ENCODE assay signal across 32 cellular contexts in the genomic region with DNA sequence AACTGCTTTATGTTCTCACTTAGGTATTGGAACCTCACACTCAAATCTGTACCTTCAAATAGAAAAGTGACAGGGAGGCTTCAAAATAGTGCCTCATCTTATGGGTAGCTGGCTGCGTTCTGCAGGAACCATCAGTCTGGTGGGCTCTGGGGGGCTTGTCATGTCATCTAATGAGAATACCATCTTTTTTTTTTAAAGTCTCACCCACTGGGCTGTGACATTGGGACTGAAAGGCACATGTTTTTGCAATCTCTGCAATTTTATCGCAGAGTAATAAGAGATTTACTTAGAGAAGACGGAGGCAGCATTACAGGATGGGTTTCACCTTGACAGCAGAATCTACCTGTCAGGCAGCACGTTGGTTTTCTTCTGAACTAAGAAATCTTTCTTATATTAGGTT. TPM values are rescaled to one million over a fixed set of nuclear protein-coding genes. Genes with fewer than 3 reads are reported as not detected.
DNase-seq lines count a peak whose midpoint lies in the region; ATAC-seq, FAIRE-seq and TF ChIP-seq lines count a peak whose summit lies in the region.
"Had no signal": no experiment of that assay in that cellular context is flagged by ENCODE, and none has a peak within 500 bp of the region (broad histone marks: within the 10 kb centered on the region; RNA-seq: fewer than 3 reads in every experiment).

No MANE protein-coding gene starts in this region.

- H3K9me3 ChIP-seq in HepG2 (ENCODE audit: low read length) (no peaks in the 10 kb centered on the region), right lobe of liver (no peaks in the 10 kb centered on the region), neural cell (ENCODE audit: low read length) (no peaks in the 10 kb centered on the region), spleen (no peaks in the 10 kb centered on the region)
- H3K9me3 ChIP-seq: BE2C, BLaER1 had no signal

- POLR2A ChIA-PET in HepG2 (lab: Yijun Ruan, JAX): no interaction called here
- POLR2A ChIA-PET in MCF 10A (lab: Yijun Ruan, JAX): no interaction called here

- TF ChIP-seq POLR2A in HepG2 (IDR thresholded peaks at IDR 0.05; ENCODE audit: insufficient read depth in 1 of 2, low read depth in 2 of 2, low read length in 2 of 2) (no peak), right lobe of liver (IDR thresholded peaks at IDR 0.05) (no peak), spleen (IDR thresholded peaks at IDR 0.05) (no peak)

- H2AFZ ChIP-seq in HepG2 (ENCODE audit: low read length) (no peak overlapping the region), neural cell (ENCODE audit: low read depth, low read length) (no peak overlapping the region)

- H4K20me1 ChIP-seq in HepG2 (ENCODE audit: insufficient read depth, low read length): no peaks in the 10 kb centered on the region
- H4K20me1 ChIP-seq in neural cell (ENCODE audit: insufficient read depth): no peaks in the 10 kb centered on the region
- H4K20me1 ChIP-seq: BLaER1 had no signal

- H3K27me3 ChIP-seq in HepG2 (ENCODE audit: control insufficient read depth in 1 of 2, insufficient read depth in 2 of 2, low read length in 2 of 2): peaks cover 0 to 5% of the 10 kb centered on the region in 2 experiments; a peak in 1 of 5 replicates
- H3K27me3 ChIP-seq in right lobe of liver: no peaks in the 10 kb centered on the region
- no peaks in the 10 kb centered on the region for H3K27me3 ChIP-seq in neural cell (ENCODE audit: insufficient read depth, low read depth, low read length)
- H3K27me3 ChIP-seq in spleen (replicated peaks in 1 of 7): no peaks in the 10 kb centered on the region
- H3K27me3 ChIP-seq: BLaER1 had no signal

- TF ChIP-seq CTCF in HepG2 (CRISPR knock-in tag; IDR thresholded peaks at IDR 0.05) (no peak), right lobe of liver (IDR thresholded peaks at IDR 0.05) (no peak), neural cell (IDR thresholded peaks at IDR 0.05; ENCODE audit: poor library complexity, severe bottlenecking) (no peak), spleen (IDR thresholded peaks at IDR 0.05 in 8 of 11, conservative IDR thresholded peaks at IDR 0.05 in 3 of 11) (no peak), MCF 10A (IDR thresholded peaks at IDR 0.05; ENCODE audit: unreplicated experiment) (no peak)

- H3K4me3 Mint-ChIP-seq in MCF 10A (ENCODE audit: unreplicated experiment): no peak overlapping the region
- H3K4me3 Mint-ChIP-seq: CD4-positive, alpha-beta memory T cell; CD4-positive, CD25-positive, alpha-beta regulatory T cell; CD8-positive, alpha-beta memory T cell had no signal

- CTCF ChIA-PET in HepG2 (lab: Yijun Ruan, JAX; ENCODE audit: low intra/inter-chr PET ratio, low total read pairs) (no interaction called here), MCF 10A (lab: Yijun Ruan, JAX) (interaction anchor here (0.7 to 1.0 kb wide), 2 partner anchors 49 to 155 kb away, joined by 4 to 5 read pairs; no protein-coding TSS in a partner anchor)

- TF ChIP-seq RAD21 in HepG2 (CRISPR knock-in tag; IDR thresholded peaks at IDR 0.05): no peak
- TF ChIP-seq RAD21 in neural cell (conservative IDR thresholded peaks at IDR 0.05): peak; percentile 28

- TF ChIP-seq EP300 in HepG2 (IDR thresholded peaks at IDR 0.05; ENCODE audit: low read depth in 2 of 2, low read length in 2 of 2): no peak
- TF ChIP-seq EP300 in HepG2 (CRISPR knock-in tag; IDR thresholded peaks at IDR 0.05; ENCODE audit: borderline replicate concordance): no peak
- peak; percentile 89 for TF ChIP-seq EP300 in neural cell (conservative IDR thresholded peaks at IDR 0.05; ENCODE audit: poor library complexity, severe bottlenecking)

- intact Hi-C loops in HepG2 (cut with micrococcal nuclease; ENCODE audit: unreplicated experiment) (no loop called here), right lobe of liver (cut with DNase I) (no loop called here), spleen (cut with DNase I; ENCODE audit: low total_unique reads) (no loop called here), MCF 10A (cut with micrococcal nuclease) (no loop called here)

- no peak overlapping the region for H3K9ac ChIP-seq in HepG2 (ENCODE audit: insufficient read depth, low read depth, low read length)
- H3K9ac ChIP-seq in neural cell (ENCODE audit: low read length): peak overlapping the region; percentile 62
- H3K9ac ChIP-seq: BLaER1 had no signal

- H3K36me3 ChIP-seq in HepG2 (replicated peaks in 1 of 2; ENCODE audit: control insufficient read depth in 1 of 2, insufficient read depth in 2 of 2, low read length in 2 of 2) (no peaks in the 10 kb centered on the region), right lobe of liver (no peaks in the 10 kb centered on the region), neural cell (ENCODE audit: insufficient read depth, low read length) (no peaks in the 10 kb centered on the region), spleen (no peaks in the 10 kb centered on the region)
- H3K36me3 ChIP-seq: BE2C, BLaER1 had no signal

- peaks cover 16% of the 10 kb centered on the region for H3F3A ChIP-seq in neural cell (ENCODE audit: insufficient read depth, low read length, poor library complexity, severe bottlenecking)

- no peaks in the 10 kb centered on the region for H3K9me2 ChIP-seq in neural cell (ENCODE audit: insufficient read depth, low read length)

- 22% methylated on average over 4 of the region's 4 CpGs for WGBS in HepG2 (ENCODE audit: low lambda C conversion rate)
- WGBS in right lobe of liver (ENCODE audit: insufficient coverage, low coverage, low lambda C conversion rate, missing lambda C conversion rate): 58% methylated on average over 4 of the region's 4 CpGs
- 79 to 94% (median 82%) methylated on average over 4 of the region's 4 CpGs for WGBS in spleen, 5 donors

- H3K4me2 ChIP-seq in HepG2 (ENCODE audit: low read depth, low read length): no peak overlapping the region
- H3K4me2 ChIP-seq in neural cell (ENCODE audit: low read length): peak overlapping the region; percentile 61
- H3K4me2 ChIP-seq: BLaER1 had no signal

- no peaks in the 10 kb centered on the region for H3K9me3 Mint-ChIP-seq in MCF 10A (ENCODE audit: unreplicated experiment)
- H3K9me3 Mint-ChIP-seq: CD14-positive monocyte; CD4-positive, alpha-beta memory T cell; CD4-positive, CD25-positive, alpha-beta regulatory T cell; CD8-positive, alpha-beta memory T cell had no signal

- in situ Hi-C loops in HepG2 (cut with HindIII; ENCODE audit: extremely low pct_ligation_motif_present, low pct_unique_long_range_greater_than_20kb): no loop called here

- no peaks in the 10 kb centered on the region for H3K36me3 Mint-ChIP-seq in MCF 10A (ENCODE audit: insufficient read depth, unreplicated experiment)
- H3K36me3 Mint-ChIP-seq: CD14-positive monocyte; CD4-positive, alpha-beta memory T cell; CD4-positive, CD25-positive, alpha-beta regulatory T cell; CD8-positive, alpha-beta memory T cell had no signal

- H3K4me3 ChIP-seq in HepG2 (replicated peaks in 1 of 3; ENCODE audit: insufficient read depth in 1 of 3, low read depth in 2 of 3, low read length in 3 of 3) (no peak overlapping the region), right lobe of liver (no peak overlapping the region), neural cell (ENCODE audit: low read length) (peak overlapping the region; percentile 46), spleen (no peak overlapping the region)
- H3K4me3 ChIP-seq: BLaER1, GM12878 had no signal

- H3K27ac ChIP-seq in HepG2 (ENCODE audit: extremely low read length, insufficient read depth, low read length) (no peak overlapping the region), right lobe of liver (no peak overlapping the region), neural cell (ENCODE audit: low read length) (peak overlapping the region; percentile 91), spleen (peak overlapping the region in 5 of 8 donors; percentile 26 to 85 (median 73))
- H3K27ac ChIP-seq: 22Rv1, BLaER1 had no signal

- H3K4me1 ChIP-seq in HepG2 (ENCODE audit: insufficient read depth, low read length): no peaks in the 10 kb centered on the region
- H3K4me1 ChIP-seq in right lobe of liver: no peaks in the 10 kb centered on the region
- H3K4me1 ChIP-seq in spleen: peaks cover 0 to 12% (median 0%) of the 10 kb centered on the region in 6 donors
- H3K4me1 ChIP-seq: BE2C, BLaER1 had no signal

- H3K79me2 ChIP-seq in HepG2 (ENCODE audit: insufficient read depth, low read length): no peaks in the 10 kb centered on the region
- H3K79me2 ChIP-seq in neural cell (replicated peaks; ENCODE audit: insufficient read depth, low read length): no peaks in the 10 kb centered on the region

- no peak for FAIRE-seq in HepG2 (lab: Jason Lieb, UNC)
- FAIRE-seq: GM12878, GM12892, GM18507, GM19239 had no signal

- no peaks in the 10 kb centered on the region for H3K27me3 Mint-ChIP-seq in MCF 10A (ENCODE audit: insufficient read depth, unreplicated experiment)

- no peak overlapping the region for H3K27ac Mint-ChIP-seq in MCF 10A (ENCODE audit: low read depth, unreplicated experiment)
- H3K27ac Mint-ChIP-seq: CD4-positive, alpha-beta memory T cell; CD4-positive, CD25-positive, alpha-beta regulatory T cell; CD8-positive, alpha-beta memory T cell had no signal

- BruUV-seq in HepG2 (replicated peaks; lab: Mats Ljungman, UMichigan) (no TSS peak), MCF 10A (replicated peaks; lab: Mats Ljungman, UMichigan) (no TSS peak)

- no peaks in the 10 kb centered on the region for H3K4me1 Mint-ChIP-seq in MCF 10A (ENCODE audit: insufficient read depth, unreplicated experiment)
- H3K4me1 Mint-ChIP-seq: CD4-positive, alpha-beta memory T cell; CD4-positive, CD25-positive, alpha-beta regulatory T cell; CD8-positive, alpha-beta memory T cell had no signal

- no peak for ATAC-seq in HepG2
- no peak for ATAC-seq in right lobe of liver
- ATAC-seq in GM18907 (IDR thresholded peaks at IDR 0.05; ENCODE audit: unreplicated experiment): no peak
- ATAC-seq: GM12878 had no signal

- DNase-seq in HepG2 (ENCODE audit: low spot score) (no peak), right lobe of liver (no peak), spleen (no peak), MCF 10A (ENCODE audit: unreplicated experiment) (no peak)
- DNase-seq: ACHN; BE2C; C1 segment of cervical spinal cord; CD4-positive, alpha-beta memory T cell; CD4-positive, CD25-positive, alpha-beta regulatory T cell; CD8-positive, alpha-beta memory T cell; COR-L47; DMS 273 treated with DMSO at 0.1 percent for 48 hours; DMS153; DMS53; DMS79; DND-41; EL; GDM1 had no signal

RNA-seq across cellular contexts. Expression of a gene that starts 28.4 kb away (rescaled TPM):
- total RNA-seq in HepG2 (2016; rRNA removed; fragmentation: Illumina TruSeq; extraction: Trizol) (not detected in 2 replicates), right lobe of liver (not detected), spleen (not detected), MCF 10A (2022) (not detected in 2 replicates)
- total RNA-seq in HepG2 (2016; cell fraction: cytosol; rRNA removed; fragmentation: Illumina TruSeq; extraction: Trizol; ENCODE audit: low read depth): not detected in 2 replicates
- not detected in 2 replicates for total RNA-seq in HepG2 (2016; cell fraction: insoluble cytoplasmic fraction; rRNA removed; fragmentation: Illumina TruSeq; extraction: Trizol)
- total RNA-seq in HepG2 (2016; cell fraction: membrane; rRNA removed; fragmentation: Illumina TruSeq; extraction: Trizol): not detected in 2 replicates
- total RNA-seq in HepG2 (2016; cell fraction: nucleus; rRNA removed; fragmentation: Illumina TruSeq; extraction: Trizol): not detected in 2 replicates
- polyA plus RNA-seq in HepG2 (2011; rRNA removed) (not detected in 2 replicates), neural cell (0.28 TPM in 1 of 2 replicates, not detected in the other), spleen (not detected)
- polyA plus RNA-seq in HepG2 (2011; cell fraction: cytosol; rRNA removed): not detected in 2 replicates
- not detected in 2 replicates for polyA plus RNA-seq in HepG2 (2011; cell fraction: nucleus; rRNA removed)
- polyA plus RNA-seq in HepG2 (2012): not detected in 2 replicates
- polyA plus RNA-seq in HepG2 (2016; cell fraction: cytosol; fragmentation: Illumina TruSeq; extraction: Trizol; ENCODE audit: low read depth): not detected in 2 replicates
- not detected in 2 replicates for polyA plus RNA-seq in HepG2 (2016; cell fraction: insoluble cytoplasmic fraction; fragmentation: Illumina TruSeq; extraction: Trizol; ENCODE audit: low read depth)
- not detected in 2 replicates for polyA plus RNA-seq in HepG2 (2016; cell fraction: membrane; fragmentation: Illumina TruSeq; extraction: Trizol; ENCODE audit: low read depth)
- polyA plus RNA-seq in HepG2 (2016; cell fraction: nucleus; fragmentation: Illumina TruSeq; extraction: Trizol; ENCODE audit: insufficient read depth, low read depth): not detected in 2 replicates
- polyA minus RNA-seq in HepG2 (2011; rRNA and poly(A)+ RNA removed; ENCODE audit: low replicate concordance): not detected in 2 replicates
- polyA minus RNA-seq in HepG2 (2011; cell fraction: cytosol; rRNA and poly(A)+ RNA removed): not detected in 2 replicates
- not detected in 2 replicates for polyA minus RNA-seq in HepG2 (2011; cell fraction: nucleus; rRNA and poly(A)+ RNA removed)
- polyA minus RNA-seq in neural cell: not detected in 2 replicates
- total RNA-seq: A172; A673; CD4-positive, alpha-beta memory T cell; CD4-positive, CD25-positive, alpha-beta regulatory T cell; CD8-positive, alpha-beta memory T cell; Daoy; G401; GM12878 had no signal
- polyA plus RNA-seq: AG04450; CD14-positive monocyte; CD4-positive, alpha-beta memory T cell; CD4-positive, CD25-positive, alpha-beta regulatory T cell; CD8-positive, alpha-beta memory T cell; GM12878 had no signal

Comparison
In these comparisons a context has a peak if more than half of its experiments do, and no peak if none do; other contexts are left out.
1. H3K27ac ChIP-seq: peak in neural cell (single experiment) and spleen (5 of 8); none in HepG2 (single experiment) and right lobe of liver (0 of 3).